ENCODE assay signal across 10 cellular contexts in genomic region chr18:907171-907879, GRCh38. TPM values are rescaled to one million over a fixed set of nuclear protein-coding genes. Genes with fewer than 3 reads are reported as not detected.
DNase-seq lines count a peak whose midpoint lies in the region; ATAC-seq, FAIRE-seq and TF ChIP-seq lines count a peak whose summit lies in the region.
"Had no signal": no experiment of that assay in that cellular context is flagged by ENCODE, and none has a peak within 500 bp of the region (broad histone marks: within the 10 kb centered on the region; RNA-seq: fewer than 3 reads in every experiment).

No MANE protein-coding gene starts in this region.

- peaks cover 61% of the 10 kb centered on the region for H3K27me3 Mint-ChIP-seq in activated naive CD4-positive, alpha-beta T cell treated with anti-CD3 and anti-CD28 coated beads, Interleukin-2, amount 50 U/mL, for 24 hours

- H3K4me3 ChIP-seq in kidney (ENCODE audit: low read length in 2 of 2) (peak overlapping the region in 1 of 2 donors; percentile 53), thoracic aorta (peak overlapping the region; percentile 68)

- H3K9me3 Mint-ChIP-seq in activated naive CD4-positive, alpha-beta T cell treated with anti-CD3 and anti-CD28 coated beads, Interleukin-2, amount 50 U/mL, for 24 hours: peaks cover 1% of the 10 kb centered on the region

- no peak for DNase-seq in Right ventricle myocardium inferior (ENCODE audit: missing footprints)
- no peak for DNase-seq in cardiac septum (ENCODE audit: low spot score)
- peak; percentile 79 for DNase-seq in kidney
- no peak for DNase-seq in thoracic aorta (ENCODE audit: low spot score)
- DNase-seq in NK-92 treated with Interleukin-12 subunit alpha and Interleukin-12 subunit beta, amount 100 ng/mL, for 24 hours (lab: John Stamatoyannopoulos, UW): no peak

- peaks cover 2% of the 10 kb centered on the region for H3K36me3 Mint-ChIP-seq in activated naive CD4-positive, alpha-beta T cell treated with anti-CD3 and anti-CD28 coated beads, Interleukin-2, amount 50 U/mL, for 24 hours

- no peaks in the 10 kb centered on the region for H3K9me3 ChIP-seq in kidney (ENCODE audit: control insufficient read depth in 1 of 2, low read length in 2 of 2)
- no peaks in the 10 kb centered on the region for H3K9me3 ChIP-seq in thoracic aorta

- ATAC-seq in Right ventricle myocardium inferior (peak; percentile 10), thoracic aorta (ENCODE audit: insufficient number of reproducible peaks, low FRiP score, low read depth) (no peak), GM18873 (IDR thresholded peaks at IDR 0.05; ENCODE audit: low FRiP score, unreplicated experiment) (no peak), GM19467 (IDR thresholded peaks at IDR 0.05; ENCODE audit: unreplicated experiment) (no peak)

- H3K27ac Mint-ChIP-seq in activated naive CD4-positive, alpha-beta T cell treated with anti-CD3 and anti-CD28 coated beads, Interleukin-2, amount 50 U/mL, for 24 hours: no peak overlapping the region

- H3K4me1 Mint-ChIP-seq in activated naive CD4-positive, alpha-beta T cell treated with anti-CD3 and anti-CD28 coated beads, Interleukin-2, amount 50 U/mL, for 24 hours: peaks cover 23% of the 10 kb centered on the region

- H3K9ac ChIP-seq in kidney (ENCODE audit: low read length in 2 of 2): no peak overlapping the region

- peak overlapping the region; percentile 69 for H3K4me3 Mint-ChIP-seq in activated naive CD4-positive, alpha-beta T cell treated with anti-CD3 and anti-CD28 coated beads, Interleukin-2, amount 50 U/mL, for 24 hours

- no peak for FAIRE-seq in kidney (lab: Jason Lieb, UNC)
- FAIRE-seq: G401.6 had no signal

- H3K4me1 ChIP-seq in kidney (ENCODE audit: control insufficient read depth in 1 of 2, insufficient read depth in 1 of 2, low read depth in 1 of 2, low read length in 2 of 2): peaks cover 0 to 12% of the 10 kb centered on the region in 2 donors
- H3K4me1 ChIP-seq in thoracic aorta (ENCODE audit: control insufficient read depth in 1 of 2, low read depth in 2 of 2): peaks cover 24 to 49% of the 10 kb centered on the region in 2 donors

- H3K27me3 ChIP-seq in thoracic aorta (replicated peaks; ENCODE audit: insufficient read depth): peaks cover 33% of the 10 kb centered on the region

- intact Hi-C loops in Right ventricle myocardium inferior (cut with DNase I): no loop called here
- intact Hi-C loops in cardiac septum (cut with DNase I): no loop called here
- intact Hi-C loops in kidney (cut with DNase I): no loop called here

- no peaks in the 10 kb centered on the region for H3K36me3 ChIP-seq in kidney (ENCODE audit: control insufficient read depth in 1 of 2, insufficient read depth in 2 of 2, low read length in 2 of 2)
- H3K36me3 ChIP-seq in thoracic aorta: no peaks in the 10 kb centered on the region

- H3K27ac ChIP-seq in kidney (ENCODE audit: low read depth in 2 of 2, low read length in 2 of 2) (no peak overlapping the region), thoracic aorta (no peak overlapping the region)

- TF ChIP-seq CTCF in kidney (IDR thresholded peaks at IDR 0.05; ENCODE audit: borderline replicate concordance, extremely low read depth, insufficient read depth): no peak
- TF ChIP-seq CTCF in thoracic aorta (IDR thresholded peaks at IDR 0.05): no peak

RNA-seq across cellular contexts. Expression of gene ADCYAP1, which starts 2.7 kb away (rescaled TPM):
- total RNA-seq in Right ventricle myocardium inferior (not detected), cardiac septum (0.22 TPM), kidney (11.1 TPM), thoracic aorta (10 to 100 TPM in 1 of 2 donors, 1 to 10 TPM in 1; 1.3 to 15.3 TPM)
- polyA plus RNA-seq in kidney (ENCODE audit: insufficient read depth, low read depth, low replicate concordance): 1.8 TPM
- total RNA-seq: SK-MEL-5 had no signal
